Comparison of ENCODE assay signal across 1 cellular context in the genomic region with DNA sequence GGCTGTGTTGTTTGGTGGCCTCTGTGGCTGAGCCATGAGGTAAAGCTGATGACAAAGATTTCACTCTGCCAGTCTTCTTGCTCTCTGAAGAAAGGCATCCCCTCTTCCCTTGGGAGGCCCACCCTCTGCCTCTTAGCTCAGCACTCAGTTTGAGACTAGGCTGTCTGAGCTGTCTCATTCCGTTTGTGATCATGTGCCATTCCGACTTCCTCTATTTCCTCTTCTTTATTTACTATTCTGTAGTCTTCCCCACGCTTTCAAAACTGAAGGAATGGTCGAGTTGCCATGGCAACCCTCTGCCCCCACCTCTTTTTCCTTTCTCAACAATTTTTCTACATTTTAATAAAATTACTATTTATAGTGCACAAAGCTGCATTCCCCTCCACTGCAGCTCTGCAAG.
TF ChIP-seq lines count a peak whose summit lies in the region.

No MANE protein-coding gene starts in this region.

TF ChIP-seq in K562, 482 proteins besides CTCF, POLR2A, EP300 and RAD21 (continued from another document):
- TF ChIP-seq DDX20 (tag; IDR thresholded peaks at IDR 0.05; ENCODE audit: low read depth), result no peak
- no peak for TF ChIP-seq ZKSCAN3 (CRISPR knock-in tag; IDR thresholded peaks at IDR 0.05)
- TF ChIP-seq SPI1 (IDR thresholded peaks at IDR 0.05; ENCODE audit: borderline replicate concordance, low read depth, low read length), result peak; percentile 56; the same call in 1 of the 2 replicates
